8 cellular contexts compared by ENCODE assay signal in genomic region chr12:27524839-27525238, GRCh38. TPM values are rescaled to one million over a fixed set of nuclear protein-coding genes. Genes with fewer than 3 reads are reported as not detected.
A peak's percentile ranks its signal among the peaks of the same experiment; 100 is the strongest.
DNase-seq lines count a peak whose midpoint lies in the region; ATAC-seq and TF ChIP-seq lines count a peak whose summit lies in the region.

No MANE protein-coding gene starts in this region.

- H3K9ac ChIP-seq in endodermal cell (ENCODE audit: extremely low read depth, low read length, poor library complexity, severe bottlenecking), result peak overlapping the region; percentile 86

- H3K4me1 Mint-ChIP-seq in endodermal cell (peaks cover 49% of the 10 kb centered on the region), natural killer cell (peaks cover 12 to 20% of the 10 kb centered on the region in 2 donors)

- CTCF ChIA-PET in GM10248 (lab: Yijun Ruan, JAX) (interaction anchor here (1.1 to 3.7 kb wide), 7 partner anchors 9 to 128 kb away, joined by 3 to 13 read pairs (median 6); no protein-coding TSS in a partner anchor), PC-9 (lab: Charles Lee) (interaction anchor here (0.6 to 1.0 kb wide), 4 partner anchors 27 to 191 kb away, joined by 3 to 9 read pairs (median 5); no protein-coding TSS in a partner anchor)

- H3K9me3 Mint-ChIP-seq in endodermal cell (no peaks in the 10 kb centered on the region), natural killer cell (no peaks in the 10 kb centered on the region)

- TF ChIP-seq CTCF in GM10248 (IDR thresholded peaks at IDR 0.05; ENCODE audit: control extremely low read depth, extremely low read depth, low read depth, missing control alignments) (peak; percentile 21), PC-9 (conservative IDR thresholded peaks at IDR 0.05) (no peak; the same call in 1 of the 2 replicates), endodermal cell (conservative IDR thresholded peaks at IDR 0.05) (peak; percentile 5), natural killer cell (IDR thresholded peaks at IDR 0.05) (no peak), GM13977 (IDR thresholded peaks at IDR 0.05; ENCODE audit: extremely low read depth, insufficient read depth, missing control alignments) (no peak)

- DNase-seq in GM10248 (ENCODE audit: extremely low spot score) (no peak), PC-9 (peak in 1 of 2 experiments; percentile 17), endodermal cell (no peak), natural killer cell (no peak), NCI-H1436 treated with DMSO at 0.1 percent for 48 hours (lab: John Stamatoyannopoulos, UW) (no peak), SKM-1 (lab: John Stamatoyannopoulos, UW; ENCODE audit: unreplicated experiment) (no peak), GM13977 (ENCODE audit: low spot score) (no peak)

- intact Hi-C loops in PC-9 (cut with micrococcal nuclease; ENCODE audit: unreplicated experiment), result loop anchor here (1.0 to 10.0 kb wide), 7 partner anchors 24 to 190 kb away; partner anchors contain the start of gene BMAL2
- intact Hi-C loops in natural killer cell (cut with micrococcal nuclease), result loop anchor here (2.0 kb wide), 1 partner anchor 186 kb away; the partner anchor contains the start of gene MRPS35

- TSS peak; percentile 44 for BruUV-seq in PC-9 (replicated peaks; lab: Mats Ljungman, UMichigan)

- peaks cover 14% of the 10 kb centered on the region for H3K4me1 ChIP-seq in PC-9 (replicated peaks; ENCODE audit: insufficient read depth)
- peaks cover 15% of the 10 kb centered on the region for H3K4me1 ChIP-seq in endodermal cell (ENCODE audit: control insufficient read depth, insufficient read depth, low read length)

- peaks cover 6% of the 10 kb centered on the region; the same call in 1 of the 2 replicates for H3F3A ChIP-seq in PC-9 (ENCODE audit: insufficient read depth, low read depth)

- peak overlapping the region; percentile 92 for H2AFZ ChIP-seq in PC-9

- H3K27me3 Mint-ChIP-seq in endodermal cell (ENCODE audit: insufficient read depth) (no peaks in the 10 kb centered on the region), natural killer cell (ENCODE audit: low read depth in 2 of 2) (peaks cover 28 to 36% of the 10 kb centered on the region in 2 donors)

- H3K79me2 ChIP-seq in PC-9 (ENCODE audit: low read depth), result peaks cover 53% of the 10 kb centered on the region

- WGBS in endodermal cell (ENCODE audit: insufficient coverage in 1 of 2, insufficient read length in 1 of 2), 2 experiments, result 0 to 7% methylated on average over 3 to 9 of the region's 9 CpGs

- ATAC-seq in natural killer cell (no peak), HG03520 (IDR thresholded peaks at IDR 0.05; ENCODE audit: unreplicated experiment) (no peak)

- H3K9me2 ChIP-seq in PC-9 (ENCODE audit: insufficient read depth), result no peaks in the 10 kb centered on the region

- H3K27me3 ChIP-seq in PC-9 (ENCODE audit: insufficient read depth, low read depth) (no peaks in the 10 kb centered on the region), endodermal cell (ENCODE audit: control insufficient read depth, insufficient read depth, low read length, poor library complexity, severe bottlenecking) (no peaks in the 10 kb centered on the region)

- H3K36me3 Mint-ChIP-seq in endodermal cell (ENCODE audit: low read depth), result peaks cover 17% of the 10 kb centered on the region
- H3K36me3 Mint-ChIP-seq in natural killer cell, result no peaks in the 10 kb centered on the region

- in situ Hi-C loops in GM13977 (cut with MboI; ENCODE audit: low pct_unique_long_range_greater_than_20kb, low sequenced_read_pairs, unreplicated experiment), result no loop called here

- H3K4me3 ChIP-seq in PC-9 (peak overlapping the region; percentile 96), endodermal cell (ENCODE audit: low read length) (peak overlapping the region; percentile 93)

- H4K20me1 ChIP-seq in PC-9 (ENCODE audit: insufficient read depth), result no peaks in the 10 kb centered on the region

- H3K27ac ChIP-seq in PC-9, result peak overlapping the region; percentile 71
- no peak overlapping the region for H3K27ac ChIP-seq in endodermal cell (ENCODE audit: low read depth, low read length)

- peak overlapping the region; percentile 87 for H3K4me3 Mint-ChIP-seq in endodermal cell
- H3K4me3 Mint-ChIP-seq in natural killer cell, result peak overlapping the region; percentile 97

- H3K9me3 ChIP-seq in PC-9 (ENCODE audit: insufficient read depth, low read depth), result no peaks in the 10 kb centered on the region
- no peaks in the 10 kb centered on the region for H3K9me3 ChIP-seq in endodermal cell (ENCODE audit: control insufficient read depth, low read length)

- POLR2A ChIA-PET in GM10248 (lab: Yijun Ruan, JAX) (interaction anchor here (2.6 kb wide), 1 partner anchor 10 kb away, joined by 8 read pairs; no protein-coding TSS in a partner anchor), PC-9 (lab: Charles Lee; ENCODE audit: unreplicated experiment) (interaction anchor here (0.6 to 0.8 kb wide), 4 partner anchors 68 to 543 kb away, joined by 5 to 16 read pairs (median 6); no protein-coding TSS in a partner anchor)

- peak overlapping the region; percentile 99 for H3K27ac Mint-ChIP-seq in endodermal cell
- no peak overlapping the region for H3K27ac Mint-ChIP-seq in natural killer cell

- H3K36me3 ChIP-seq in PC-9 (ENCODE audit: low read depth) (no peaks in the 10 kb centered on the region), endodermal cell (ENCODE audit: control insufficient read depth, insufficient read depth, low read length) (peaks cover 9% of the 10 kb centered on the region)

- peak overlapping the region; percentile 82 for H3K4me2 ChIP-seq in PC-9

RNA-seq across cellular contexts. Expression of gene PPFIBP1, which starts 0.8 kb away (rescaled TPM):
- total RNA-seq in PC-9 (2021) (77.0 and 85.0 TPM in 2 replicates), endodermal cell (100 to 1,000 TPM in 1 of 2 donors, 10 to 100 TPM in 1; 98.5 to 213 TPM), natural killer cell (1 to 10 TPM in 2 of 3 donors, under 1 TPM in 1; 0.73 to 1.6 (median 1.4) TPM)
- polyA plus RNA-seq in endodermal cell (2013, experiment 1 of 2), result 28.0 TPM
- 25.9 TPM for polyA plus RNA-seq in endodermal cell (2013, experiment 2 of 2)

Comparison
In these comparisons a context has a peak if more than half of its experiments do, and no peak if none do; other contexts are left out.
1. CTCF ChIP-seq: peak in GM10248 (single experiment) and endodermal cell (single experiment); none in PC-9 (single experiment), natural killer cell (single experiment) and GM13977 (single experiment).
2. RNA of gene PPFIBP1, which starts 0.8 kb away (total RNA-seq): 98.5 to 213 TPM in endodermal cell and 77.0 to 85.0 TPM in PC-9; 0.73 to 1.6 TPM in natural killer cell; every median in the first group is over 10 times any median in the second.